ENCODE assay signal across 8 cellular contexts in genomic region chr10:25758041-25758457, GRCh38.
DNase-seq lines count a peak whose midpoint lies in the region; ATAC-seq, FAIRE-seq and TF ChIP-seq lines count a peak whose summit lies in the region.

No MANE protein-coding gene starts in this region.

- H3K27ac Mint-ChIP-seq in CD14-positive monocyte = no peak overlapping the region
- no peak overlapping the region for H3K27ac Mint-ChIP-seq in naive thymus-derived CD8-positive, alpha-beta T cell

- H3K9me3 ChIP-seq in GM23248 (ENCODE audit: low read depth) (no peaks in the 10 kb centered on the region), pancreas (no peaks in the 10 kb centered on the region)

- no peaks in the 10 kb centered on the region for H3K36me3 Mint-ChIP-seq in CD14-positive monocyte
- H3K36me3 Mint-ChIP-seq in naive thymus-derived CD8-positive, alpha-beta T cell = no peaks in the 10 kb centered on the region

- H3K4me1 Mint-ChIP-seq in CD14-positive monocyte = peaks cover 13% of the 10 kb centered on the region
- H3K4me1 Mint-ChIP-seq in naive thymus-derived CD8-positive, alpha-beta T cell = no peaks in the 10 kb centered on the region

- H3K9me3 Mint-ChIP-seq in CD14-positive monocyte = peaks cover 0 to 13% (median 6%) of the 10 kb centered on the region in 7 donors
- peaks cover 0 to 4% (median 0%) of the 10 kb centered on the region in 9 donors for H3K9me3 Mint-ChIP-seq in naive thymus-derived CD8-positive, alpha-beta T cell

- H3K79me2 ChIP-seq in GM23248 (ENCODE audit: insufficient read depth) = no peaks in the 10 kb centered on the region

- H3K9ac ChIP-seq in GM23248 = no peak overlapping the region

- H3K4me1 ChIP-seq in GM23248 (ENCODE audit: insufficient read depth) (no peaks in the 10 kb centered on the region), pancreas (no peaks in the 10 kb centered on the region)

- H3K27me3 ChIP-seq in GM23248 (replicated peaks; ENCODE audit: insufficient read depth) (no peaks in the 10 kb centered on the region), pancreas (no peaks in the 10 kb centered on the region)

- no peak for DNase-seq in CD14-positive monocyte (ENCODE audit: low spot score)
- peak; percentile 20 for DNase-seq in GM23248
- DNase-seq in NCI-H2196 treated with DMSO at 0.1 percent for 48 hours (lab: John Stamatoyannopoulos, UW; ENCODE audit: unreplicated experiment) = peak; percentile 12
- peak; percentile 47 to 67 for DNase-seq in cardiac fibroblast (ENCODE audit: low read depth in 2 of 2)
- peak in 2 of 6 donors; percentile 10 to 25 for DNase-seq in pancreas
- DNase-seq in naive thymus-derived CD8-positive, alpha-beta T cell = no peak
- no peak for DNase-seq in NCI-H524 treated with DMSO at 0.1 percent for 48 hours (lab: John Stamatoyannopoulos, UW)

- no peak overlapping the region for H3K4me2 ChIP-seq in GM23248 (ENCODE audit: unreplicated experiment)

- H3K36me3 ChIP-seq in GM23248 (ENCODE audit: low read depth) = no peaks in the 10 kb centered on the region
- H3K36me3 ChIP-seq in pancreas = no peaks in the 10 kb centered on the region

- no peak overlapping the region for H2AFZ ChIP-seq in GM23248

- FAIRE-seq in pancreas (lab: Jason Lieb, UNC) = no peak

- no peak overlapping the region for H3K4me3 ChIP-seq in GM23248
- no peak overlapping the region for H3K4me3 ChIP-seq in cardiac fibroblast (replicated peaks in 1 of 2; ENCODE audit: low read depth in 2 of 2, low read length in 2 of 2)
- H3K4me3 ChIP-seq in pancreas = no peak overlapping the region

- no peaks in the 10 kb centered on the region for H3K9me2 ChIP-seq in GM23248 (ENCODE audit: insufficient read depth)

- POLR2A ChIA-PET in naive thymus-derived CD8-positive, alpha-beta T cell (lab: Charles Lee) = no interaction called here

- TF ChIP-seq CTCF in CD14-positive monocyte (IDR thresholded peaks at IDR 0.05) = peak; percentile 81
- peak; percentile 57 for TF ChIP-seq CTCF in cardiac fibroblast (IDR thresholded peaks at IDR 0.05; ENCODE audit: low read depth, low read length)
- peak in 3 of 4 donors; percentile 34 to 35 (median 35) for TF ChIP-seq CTCF in pancreas (IDR thresholded peaks at IDR 0.05)

- no peak overlapping the region for H3K27ac ChIP-seq in GM23248
- no peak overlapping the region for H3K27ac ChIP-seq in pancreas

- no peaks in the 10 kb centered on the region for H3F3A ChIP-seq in GM23248 (ENCODE audit: insufficient read depth)

- peaks cover 2 to 4% (median 3%) of the 10 kb centered on the region in 3 donors for H3K27me3 Mint-ChIP-seq in CD14-positive monocyte (ENCODE audit: low read depth in 3 of 3)
- peaks cover 0 to 7% (median 0%) of the 10 kb centered on the region in 5 donors for H3K27me3 Mint-ChIP-seq in naive thymus-derived CD8-positive, alpha-beta T cell

- ATAC-seq in pancreas (peak in 3 of 4 donors; percentile 85 to 90 (median 88)), GM18909 (IDR thresholded peaks at IDR 0.05; ENCODE audit: poor library complexity, unreplicated experiment) (no peak)
- ATAC-seq in naive thymus-derived CD8-positive, alpha-beta T cell = no peak

- H4K20me1 ChIP-seq in GM23248 (ENCODE audit: insufficient read depth) = no peaks in the 10 kb centered on the region

- in situ Hi-C loops in GM23248 (cut with MboI) = no loop called here

- intact Hi-C loops in CD14-positive monocyte (cut with micrococcal nuclease) = no loop called here
- intact Hi-C loops in pancreas (cut with DNase I) = no loop called here

- no peak overlapping the region for H3K4me3 Mint-ChIP-seq in CD14-positive monocyte
- no peak overlapping the region for H3K4me3 Mint-ChIP-seq in naive thymus-derived CD8-positive, alpha-beta T cell

Comparison
In these comparisons a context has a peak if more than half of its experiments do, and no peak if none do; other contexts are left out.
1. DNase-seq: peak in GM23248 (single experiment), NCI-H2196 treated with DMSO at 0.1 percent for 48 hours (single experiment) and cardiac fibroblast (2 of 2); none in CD14-positive monocyte (single experiment), naive thymus-derived CD8-positive, alpha-beta T cell (0 of 10) and NCI-H524 treated with DMSO at 0.1 percent for 48 hours (single experiment).
2. ATAC-seq: peak in pancreas (3 of 4); none in naive thymus-derived CD8-positive, alpha-beta T cell (0 of 2) and GM18909 (single experiment).
3. Peak in every context shown above with its lines, with median percentiles within 50 percentile points of each other: CTCF ChIP-seq.